19 cellular contexts compared by ENCODE assay signal in the genomic region with DNA sequence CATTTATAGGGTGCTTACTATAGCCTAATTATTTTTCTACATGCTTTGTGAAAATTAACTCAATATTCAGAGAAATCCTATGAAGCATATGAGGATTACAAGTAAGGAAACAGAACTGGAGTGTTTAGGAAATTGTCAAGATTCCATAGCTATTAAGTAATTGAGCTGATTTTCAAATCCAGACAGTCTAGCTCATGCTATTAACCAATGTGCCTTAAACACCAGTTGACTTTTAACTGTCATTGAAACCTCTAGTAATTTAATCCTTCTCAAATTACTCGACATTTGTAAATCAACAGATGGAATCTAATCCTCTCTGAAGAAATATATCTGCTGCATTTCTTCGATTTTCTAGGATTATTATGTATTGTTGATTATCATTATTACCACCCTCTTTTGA.
A peak's percentile ranks its signal among the peaks of the same experiment; 100 is the strongest.
DNase-seq lines count a peak whose midpoint lies in the region; ATAC-seq and TF ChIP-seq lines count a peak whose summit lies in the region.
"Had no signal": no experiment of that assay in that cellular context is flagged by ENCODE, and none has a peak within 500 bp of the region (broad histone marks: within the 10 kb centered on the region; RNA-seq: fewer than 3 reads in every experiment).

No MANE protein-coding gene starts in this region.

- TF ChIP-seq CTCF in smooth muscle cell (IDR thresholded peaks at IDR 0.05; ENCODE audit: borderline replicate concordance, insufficient read depth, poor library complexity, severe bottlenecking): no peak
- TF ChIP-seq CTCF in SK-N-SH (IDR thresholded peaks at IDR 0.05): no peak

- no peaks in the 10 kb centered on the region for H3K27me3 ChIP-seq in SJCRH30
- H3K27me3 ChIP-seq in smooth muscle cell (ENCODE audit: low read depth): no peaks in the 10 kb centered on the region
- H3K27me3 ChIP-seq in SK-N-SH (ENCODE audit: insufficient read depth): no peaks in the 10 kb centered on the region
- H3K27me3 ChIP-seq: BE2C, dorsolateral prefrontal cortex, spleen had no signal

- H3K4me3 ChIP-seq in SJCRH30 (no peak overlapping the region), smooth muscle cell (no peak overlapping the region), SK-N-SH (ENCODE audit: low read depth in 2 of 2, low read length in 1 of 2) (no peak overlapping the region)
- H3K4me3 ChIP-seq: dorsolateral prefrontal cortex, spleen had no signal

- H3K4me2 ChIP-seq in smooth muscle cell (peak overlapping the region; percentile 77), SK-N-SH (no peak overlapping the region)

- H2AFZ ChIP-seq in smooth muscle cell (ENCODE audit: low read depth) (peak overlapping the region; percentile 56), SK-N-SH (ENCODE audit: low read depth) (no peak overlapping the region)
- H2AFZ ChIP-seq: parathyroid adenoma had no signal

- H3K4me1 ChIP-seq in SJCRH30 (peaks cover 18% of the 10 kb centered on the region), smooth muscle cell (ENCODE audit: low read depth) (peaks cover 15% of the 10 kb centered on the region), SK-N-SH (ENCODE audit: control insufficient read depth in 1 of 2, insufficient read depth in 2 of 2, low read depth in 1 of 2, low read length in 1 of 2) (no peaks in the 10 kb centered on the region)
- H3K4me1 ChIP-seq: BE2C, parathyroid adenoma, spleen had no signal

- TF ChIP-seq EP300 in SK-N-SH (IDR thresholded peaks at IDR 0.05; ENCODE audit: borderline replicate concordance in 1 of 2, low read depth in 1 of 2, low read length in 1 of 2): no peak

- intact Hi-C loops in Right ventricle myocardium inferior (cut with DNase I): no loop called here

- peak overlapping the region; percentile 25 for H3K9ac ChIP-seq in smooth muscle cell (ENCODE audit: low read depth)
- no peak overlapping the region for H3K9ac ChIP-seq in SK-N-SH
- H3K9ac ChIP-seq: parathyroid adenoma had no signal

- H3K79me2 ChIP-seq in smooth muscle cell (ENCODE audit: low read depth) (no peaks in the 10 kb centered on the region), SK-N-SH (ENCODE audit: insufficient read depth) (no peaks in the 10 kb centered on the region)
- H3K79me2 ChIP-seq: parathyroid adenoma had no signal

- H3K9me2 ChIP-seq in SK-N-SH: no peaks in the 10 kb centered on the region

- no peaks in the 10 kb centered on the region for H3K9me3 ChIP-seq in SJCRH30 (replicated peaks)
- no peaks in the 10 kb centered on the region for H3K9me3 ChIP-seq in smooth muscle cell (replicated peaks; ENCODE audit: low read depth)
- no peaks in the 10 kb centered on the region for H3K9me3 ChIP-seq in SK-N-SH
- H3K9me3 ChIP-seq: BE2C, spleen had no signal

- H3K27ac ChIP-seq in SJCRH30: peak overlapping the region; percentile 40
- H3K27ac ChIP-seq in smooth muscle cell (ENCODE audit: low read depth): peak overlapping the region; percentile 61
- H3K27ac ChIP-seq in SK-N-SH (ENCODE audit: low read depth in 2 of 2, low read length in 1 of 2): no peak overlapping the region
- H3K27ac ChIP-seq: dorsolateral prefrontal cortex, parathyroid adenoma, spleen had no signal

- WGBS in smooth muscle cell (ENCODE audit: low lambda C conversion rate): 58% methylated on average over 2 of the region's 2 CpGs
- 0% methylated on average over 2 of the region's 2 CpGs for WGBS in SK-N-SH (ENCODE audit: low lambda C conversion rate)

- no peak for TF ChIP-seq RAD21 in SK-N-SH (IDR thresholded peaks at IDR 0.05; ENCODE audit: low read length)

- DNase-seq in NCI-H1930 (lab: John Stamatoyannopoulos, UW) (peak; percentile 67 to 77), SJCRH30 (peak in 1 of 2 experiments; percentile 51), glomerular endothelial cell (ENCODE audit: extremely low read depth, low read depth, low spot score) (peak; percentile 60), smooth muscle cell (lab: John Stamatoyannopoulos, UW; ENCODE audit: unreplicated experiment) (no peak), Right ventricle myocardium inferior (ENCODE audit: missing footprints) (no peak), SK-N-SH (no peak), retina (no peak)
- DNase-seq: activated naive CD8-positive, alpha-beta T cell treated with anti-CD3 and anti-CD28 coated beads for 36 hours; BE2C; dorsolateral prefrontal cortex; mammary epithelial cell; naive thymus-derived CD8-positive, alpha-beta T cell; NCI-H1417; NCI-H446; SHP77 treated with DMSO at 0.1 percent for 48 hours; spleen; stimulated activated CD8-positive, alpha-beta memory T cell treated with anti-CD3 and anti-CD28 coated beads, Interleukin-4, amount 100 ng/mL, for 48 hours had no signal

- H4K20me1 ChIP-seq in smooth muscle cell (ENCODE audit: low read depth) (no peaks in the 10 kb centered on the region), SK-N-SH (ENCODE audit: insufficient read depth) (no peaks in the 10 kb centered on the region)

- no peak for ATAC-seq in Right ventricle myocardium inferior
- ATAC-seq: esophagus mucosa; naive thymus-derived CD8-positive, alpha-beta T cell had no signal

- no peaks in the 10 kb centered on the region for H3K36me3 ChIP-seq in SJCRH30
- H3K36me3 ChIP-seq in smooth muscle cell (ENCODE audit: low read depth): no peaks in the 10 kb centered on the region
- H3K36me3 ChIP-seq in SK-N-SH (replicated peaks in 1 of 2; ENCODE audit: control insufficient read depth in 1 of 2, insufficient read depth in 2 of 2, low read length in 1 of 2): no peaks in the 10 kb centered on the region
- H3K36me3 ChIP-seq: BE2C, spleen had no signal

- CTCF ChIA-PET in SK-N-SH (lab: Yijun Ruan, JAX): interaction anchor here (0.6 kb wide), 1 partner anchor 60 kb away, joined by 3 read pairs; no protein-coding TSS in a partner anchor

- POLR2A ChIA-PET in SK-N-SH (lab: Yijun Ruan, JAX): no interaction called here

- H3F3A ChIP-seq in smooth muscle cell (ENCODE audit: low read depth): no peaks in the 10 kb centered on the region
- H3F3A ChIP-seq in SK-N-SH (replicated peaks; ENCODE audit: insufficient read depth): no peaks in the 10 kb centered on the region

TF ChIP-seq in SK-N-SH, 30 proteins besides CTCF, POLR2A, EP300 and RAD21:
- TF ChIP-seq TAF1 (IDR thresholded peaks at IDR 0.05; ENCODE audit: borderline replicate concordance, low read depth, low read length): no peak
- TF ChIP-seq, protein P1, sequence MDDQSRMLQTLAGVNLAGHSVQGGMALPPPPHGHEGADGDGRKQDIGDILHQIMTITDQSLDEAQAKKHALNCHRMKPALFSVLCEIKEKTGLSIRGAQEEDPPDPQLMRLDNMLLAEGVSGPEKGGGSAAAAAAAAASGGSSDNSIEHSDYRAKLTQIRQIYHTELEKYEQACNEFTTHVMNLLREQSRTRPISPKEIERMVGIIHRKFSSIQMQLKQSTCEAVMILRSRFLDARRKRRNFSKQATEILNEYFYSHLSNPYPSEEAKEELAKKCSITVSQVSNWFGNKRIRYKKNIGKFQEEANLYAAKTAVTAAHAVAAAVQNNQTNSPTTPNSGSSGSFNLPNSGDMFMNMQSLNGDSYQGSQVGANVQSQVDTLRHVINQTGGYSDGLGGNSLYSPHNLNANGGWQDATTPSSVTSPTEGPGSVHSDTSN (IDR thresholded peaks at IDR 0.05): no peak
- no peak for TF ChIP-seq YY1 (IDR thresholded peaks at IDR 0.05; ENCODE audit: low read depth)
- no peak for TF ChIP-seq RCOR1 (IDR thresholded peaks at IDR 0.05; ENCODE audit: low read length)
- TF ChIP-seq MAX (IDR thresholded peaks at IDR 0.05; ENCODE audit: low read depth): no peak
- no peak for TF ChIP-seq POLR2AphosphoS5 (IDR thresholded peaks at IDR 0.05; ENCODE audit: low read depth, low read length)
- no peak for TF ChIP-seq GABPA (IDR thresholded peaks at IDR 0.05; ENCODE audit: low read depth)
- no peak for TF ChIP-seq TCF12 (IDR thresholded peaks at IDR 0.05)
- TF ChIP-seq, protein P2, sequence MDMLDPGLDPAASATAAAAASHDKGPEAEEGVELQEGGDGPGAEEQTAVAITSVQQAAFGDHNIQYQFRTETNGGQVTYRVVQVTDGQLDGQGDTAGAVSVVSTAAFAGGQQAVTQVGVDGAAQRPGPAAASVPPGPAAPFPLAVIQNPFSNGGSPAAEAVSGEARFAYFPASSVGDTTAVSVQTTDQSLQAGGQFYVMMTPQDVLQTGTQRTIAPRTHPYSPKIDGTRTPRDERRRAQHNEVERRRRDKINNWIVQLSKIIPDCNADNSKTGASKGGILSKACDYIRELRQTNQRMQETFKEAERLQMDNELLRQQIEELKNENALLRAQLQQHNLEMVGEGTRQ (IDR thresholded peaks at IDR 0.05; ENCODE audit: borderline replicate concordance, low read depth, low read length): no peak
- TF ChIP-seq MEF2A (IDR thresholded peaks at IDR 0.05; ENCODE audit: borderline replicate concordance, low read depth): no peak
- no peak for TF ChIP-seq FOXJ3 (CRISPR knock-in tag; IDR thresholded peaks at IDR 0.05)
- no peak for TF ChIP-seq REST (IDR thresholded peaks at IDR 0.05; ENCODE audit: low read depth, low read length)
TF ChIP-seq in SK-N-SH: peak in this region for 0.

Comparison
In these comparisons a context has a peak if more than half of its experiments do, and no peak if none do; other contexts are left out.
1. DNase-seq: peak in NCI-H1930 (2 of 2) and glomerular endothelial cell (single experiment); none in smooth muscle cell (single experiment), Right ventricle myocardium inferior (single experiment), SK-N-SH (single experiment) and retina (single experiment).
2. H3K27ac ChIP-seq: peak in SJCRH30 (single experiment) and smooth muscle cell (single experiment); none in SK-N-SH (0 of 2).